28 cellular contexts compared by ENCODE assay signal in genomic region chr20:59404749-59405148, GRCh38.
"Had no signal": no experiment of that assay in that cellular context is flagged by ENCODE, and none has a peak within 500 bp of the region (broad histone marks: within the 10 kb centered on the region; RNA-seq: fewer than 3 reads in every experiment).

No MANE protein-coding gene starts in this region.

- H3K27ac ChIP-seq: brain microvascular endothelial cell, cardiac muscle cell, Peyer's patch, RWPE1, SJSA1 had no signal

- FAIRE-seq: TTC549 had no signal

- H3K27ac Mint-ChIP-seq: activated CD4-positive, alpha-beta memory T cell treated with anti-CD3 and anti-CD28 coated beads for 36 hours; activated naive CD4-positive, alpha-beta T cell treated with anti-CD3 and anti-CD28 coated beads for 36 hours; activated naive CD8-positive, alpha-beta T cell; activated T-helper 17 cell treated with anti-CD3 and anti-CD28 coated beads, Interleukin-2, amount 50 U/mL, for 72 hours; T-helper 1 cell treated with Interleukin-12 subunit alpha and Interleukin-12 subunit beta and Interleukin-4 antibody, amounts not matched to agents 30 μg/mL and 1 μg/mL, for 36 hours had no signal

- H3K4me3 Mint-ChIP-seq: activated CD4-positive, alpha-beta memory T cell treated with anti-CD3 and anti-CD28 coated beads for 36 hours; activated CD4-positive, alpha-beta T cell treated with anti-CD3 and anti-CD28 coated beads, Interleukin-2, amount 10 ng/mL, durations not matched to agents 7 days and 5 days; activated naive CD4-positive, alpha-beta T cell treated with anti-CD3 and anti-CD28 coated beads for 36 hours; activated T-helper 17 cell treated with anti-CD3 and anti-CD28 coated beads, Interleukin-2, amount 50 U/mL, for 72 hours; T-helper 1 cell treated with Interleukin-12 subunit alpha and Interleukin-12 subunit beta and Interleukin-4 antibody, amounts not matched to agents 30 μg/mL and 1 μg/mL, for 36 hours had no signal

- DNase-seq: activated CD4-positive, alpha-beta memory T cell treated with anti-CD3 and anti-CD28 coated beads for 36 hours; activated CD4-positive, alpha-beta T cell treated with anti-CD3 and anti-CD28 coated beads, Interleukin-2, amount 10 ng/mL, durations not matched to agents 7 days and 5 days; activated CD4-positive, CD25-positive, alpha-beta regulatory T cell; activated CD8-positive, alpha-beta memory T cell treated with anti-CD3 and anti-CD28 coated beads for 24 hours; activated gamma-delta T cell; activated naive CD4-positive, alpha-beta T cell treated with anti-CD3 and anti-CD28 coated beads for 36 hours; activated T-cell treated with anti-CD3 and anti-CD28 coated beads for 4 hours; activated T-cell treated with anti-CD3 and anti-CD28 coated beads, Interleukin-2, amount 50 U/mL, for 48 hours; amygdala; brain microvascular endothelial cell; Kasumi-1; KBM-7; NCI-H187 treated with DMSO at 0.1 percent for 48 hours; NCI-H2081 treated with DMSO at 0.1 percent for 48 hours; NCI-H446; NCI-H526; NCI-H82; Peyer's patch; SHP77; T1000 had no signal

- ATAC-seq: activated T-helper 17 cell treated with anti-CD3 and anti-CD28 coated beads, Interleukin-2, amount 50 U/mL, for 72 hours; SK-N-SH treated with all-trans-retinoic acid at 6 μM for 48 hours had no signal

- H3K36me3 ChIP-seq: brain microvascular endothelial cell, cardiac muscle cell, Peyer's patch, SJSA1 had no signal

- H3K9me3 Mint-ChIP-seq: activated CD4-positive, alpha-beta memory T cell treated with anti-CD3 and anti-CD28 coated beads for 36 hours; activated CD4-positive, alpha-beta T cell treated with anti-CD3 and anti-CD28 coated beads, Interleukin-2, amount 10 ng/mL, durations not matched to agents 7 days and 5 days; activated naive CD4-positive, alpha-beta T cell treated with anti-CD3 and anti-CD28 coated beads for 36 hours; activated T-helper 17 cell treated with anti-CD3 and anti-CD28 coated beads, Interleukin-2, amount 50 U/mL, for 72 hours; T-helper 1 cell treated with Interleukin-12 subunit alpha and Interleukin-12 subunit beta and Interleukin-4 antibody, amounts not matched to agents 30 μg/mL and 1 μg/mL, for 36 hours had no signal

- H3K4me1 Mint-ChIP-seq: activated T-helper 17 cell treated with anti-CD3 and anti-CD28 coated beads, Interleukin-2, amount 50 U/mL, for 72 hours had no signal

- H3K4me3 ChIP-seq: cardiac muscle cell, Peyer's patch, SJSA1 had no signal

- H3K9me3 ChIP-seq: Peyer's patch, SJSA1 had no signal

- H3K36me3 Mint-ChIP-seq: activated CD4-positive, alpha-beta memory T cell treated with anti-CD3 and anti-CD28 coated beads for 36 hours; activated naive CD8-positive, alpha-beta T cell had no signal

- H3K4me1 ChIP-seq: SJSA1 had no signal
